ENCODE assay signal across 9 cellular contexts in genomic region chr11:123454060-123454651, GRCh38. TPM values are rescaled to one million over a fixed set of nuclear protein-coding genes. Genes with fewer than 3 reads are reported as not detected.
DNase-seq lines count a peak whose midpoint lies in the region; ATAC-seq and TF ChIP-seq lines count a peak whose summit lies in the region.
"Had no signal": no experiment of that assay in that cellular context is flagged by ENCODE, and none has a peak within 500 bp of the region (broad histone marks: within the 10 kb centered on the region; RNA-seq: fewer than 3 reads in every experiment).

No MANE protein-coding gene starts in this region.

- ATAC-seq in left lung (peak; percentile 21), GM19023 (IDR thresholded peaks at IDR 0.05; ENCODE audit: unreplicated experiment) (no peak), HG02885 (IDR thresholded peaks at IDR 0.05; ENCODE audit: poor library complexity, unreplicated experiment) (no peak)

- H3K27ac ChIP-seq in left lung = peak overlapping the region in 1 of 2 donors; percentile 50

- H3K4me1 ChIP-seq in BE2C = peaks cover 9% of the 10 kb centered on the region
- H3K4me1 ChIP-seq in left lung = peaks cover 5 to 33% of the 10 kb centered on the region in 2 donors

- H3K4me3 ChIP-seq in BE2C (ENCODE audit: low read depth, low read length) (no peak overlapping the region), left lung (no peak overlapping the region)

- no peak for TF ChIP-seq CTCF in BE2C (IDR thresholded peaks at IDR 0.05; ENCODE audit: low read depth, low read length)
- TF ChIP-seq CTCF in left lung (IDR thresholded peaks at IDR 0.05) = no peak

- peak; percentile 46 for DNase-seq in BE2C
- peak; percentile 90 for DNase-seq in NCI-H2029 (lab: John Stamatoyannopoulos, UW)
- peak; percentile 36 for DNase-seq in activated CD8-positive, alpha-beta memory T cell treated with anti-CD3 and anti-CD28 coated beads, Interleukin-2, amount 50 U/mL, for 24 hours (ENCODE audit: extremely low read depth)
- DNase-seq in left lung = peak in 1 of 2 donors; percentile 42
- no peak for DNase-seq in SW 1271 (lab: John Stamatoyannopoulos, UW)
- no peak for DNase-seq in NCI-H226
- DNase-seq: nucleus accumbens had no signal

- H3K27me3 ChIP-seq in BE2C (no peaks in the 10 kb centered on the region), left lung (no peaks in the 10 kb centered on the region)

- intact Hi-C loops in left lung (cut with DNase I) = no loop called here

- H3K36me3 ChIP-seq in BE2C (no peaks in the 10 kb centered on the region), left lung (no peaks in the 10 kb centered on the region)

- H3K9me3 ChIP-seq in BE2C (no peaks in the 10 kb centered on the region), left lung (no peaks in the 10 kb centered on the region)

RNA-seq across cellular contexts. Expression of gene GRAMD1B, which starts 24.1 kb away (rescaled TPM):
- polyA plus RNA-seq in BE2C (2012; ENCODE audit: insufficient read depth, insufficient read length, low read depth) = 19.7 TPM
- total RNA-seq in left lung = 1 to 10 TPM; 4.2 to 7.4 TPM

Comparison
In these comparisons a context has a peak if more than half of its experiments do, and no peak if none do; other contexts are left out.
1. DNase-seq: peak in BE2C (single experiment), NCI-H2029 (single experiment) and activated CD8-positive, alpha-beta memory T cell treated with anti-CD3 and anti-CD28 coated beads, Interleukin-2, amount 50 U/mL, for 24 hours (single experiment); none in SW 1271 (0 of 2) and NCI-H226 (single experiment).